In genomic region chr11:1854949-1855885, GRCh38 we compare ENCODE assay signal across 9 cellular contexts. TPM values are rescaled to one million over a fixed set of nuclear protein-coding genes. Genes with fewer than 3 reads are reported as not detected.
A peak's percentile ranks its signal among the peaks of the same experiment; 100 is the strongest.
DNase-seq lines count a peak whose midpoint lies in the region; ATAC-seq and TF ChIP-seq lines count a peak whose summit lies in the region.
"Had no signal": no experiment of that assay in that cellular context is flagged by ENCODE, and none has a peak within 500 bp of the region (broad histone marks: within the 10 kb centered on the region; RNA-seq: fewer than 3 reads in every experiment).

No MANE protein-coding gene starts in this region.

- TF ChIP-seq POLR2A in esophagus muscularis mucosa (IDR thresholded peaks at IDR 0.05; ENCODE audit: low read depth): no peak

- peak overlapping the region; percentile 97 for H3K4me3 Mint-ChIP-seq in activated CD4-positive, alpha-beta T cell treated with anti-CD3 and anti-CD28 coated beads for 36 hours

- TF ChIP-seq CTCF in esophagus muscularis mucosa (IDR thresholded peaks at IDR 0.05): no peak

- intact Hi-C loops in activated CD4-positive, alpha-beta T cell treated with anti-CD3 and anti-CD28 coated beads for 36 hours (cut with DNase I, micrococcal nuclease): loop anchor here (5.0 kb wide), 4 partner anchors 32 to 547 kb away; partner anchors contain the start of genes DUSP8 (in 1 of the 2) and TSSC4 (in 1 of the 2)
- intact Hi-C loops in esophagus muscularis mucosa (cut with DNase I): no loop called here

- POLR2A ChIA-PET in activated CD4-positive, alpha-beta T cell treated with anti-CD3 and anti-CD28 coated beads for 36 hours (lab: Charles Lee): interaction anchor here (1.3 kb wide), 1 partner anchor 21 kb away, joined by 3 read pairs; no protein-coding TSS in a partner anchor

- WGBS in esophagus muscularis mucosa: 78% methylated on average over 24 of the region's 26 CpGs

- H3K9me3 Mint-ChIP-seq in activated CD4-positive, alpha-beta T cell treated with anti-CD3 and anti-CD28 coated beads for 36 hours (ENCODE audit: low read depth): no peaks in the 10 kb centered on the region

- no peaks in the 10 kb centered on the region for H3K36me3 ChIP-seq in esophagus muscularis mucosa

- H3K9me3 ChIP-seq in esophagus muscularis mucosa: no peaks in the 10 kb centered on the region

- peak; percentile 76 for DNase-seq in activated CD4-positive, alpha-beta T cell treated with anti-CD3 and anti-CD28 coated beads for 36 hours
- DNase-seq in activated CD4-positive, alpha-beta T cell treated with anti-CD3 and anti-CD28 coated beads for 4 hours: no peak
- peak; percentile 36 for DNase-seq in activated CD8-positive, alpha-beta memory T cell treated with anti-CD3 and anti-CD28 coated beads, Interleukin-2, amount 50 U/mL, for 4 hours
- peak; percentile 36 for DNase-seq in stimulated activated CD8-positive, alpha-beta memory T cell treated with anti-CD3 and anti-CD28 coated beads, Interleukin-4, amount 100 ng/mL, for 24 hours (ENCODE audit: low read depth)
- DNase-seq in esophagus muscularis mucosa (ENCODE audit: extremely low spot score): no peak
- no peak for DNase-seq in SIG-M5 treated with dmso at 0.1 percent for 504 hours (lab: John Stamatoyannopoulos, UW; ENCODE audit: unreplicated experiment)
- no peak for DNase-seq in NCI-H524 treated with DMSO at 0.1 percent for 48 hours (lab: John Stamatoyannopoulos, UW)

- CTCF ChIA-PET in activated CD4-positive, alpha-beta T cell treated with anti-CD3 and anti-CD28 coated beads for 36 hours (lab: Charles Lee): interaction anchor here (0.9 to 2.5 kb wide), 2 partner anchors 26 to 27 kb away, joined by 5 to 10 read pairs; no protein-coding TSS in a partner anchor

- peak overlapping the region in 1 of 4 donors; percentile 31 for H3K4me3 ChIP-seq in esophagus muscularis mucosa

- H3K27me3 ChIP-seq in esophagus muscularis mucosa: no peaks in the 10 kb centered on the region

- H3K36me3 Mint-ChIP-seq in activated CD4-positive, alpha-beta T cell treated with anti-CD3 and anti-CD28 coated beads for 36 hours (ENCODE audit: low read depth): peaks cover 7% of the 10 kb centered on the region

- TF ChIP-seq EP300 in esophagus muscularis mucosa (IDR thresholded peaks at IDR 0.05): no peak

- peaks cover 0 to 6% (median 0%) of the 10 kb centered on the region in 4 donors for H3K4me1 ChIP-seq in esophagus muscularis mucosa

- H3K27me3 Mint-ChIP-seq in activated CD4-positive, alpha-beta T cell treated with anti-CD3 and anti-CD28 coated beads for 36 hours: no peaks in the 10 kb centered on the region

- ATAC-seq in activated CD4-positive, alpha-beta T cell treated with anti-CD3 and anti-CD28 coated beads for 36 hours: peak; percentile 44
- ATAC-seq in HG02943 (IDR thresholded peaks at IDR 0.05; ENCODE audit: low read depth, unreplicated experiment): peak; percentile 25

- H3K4me1 Mint-ChIP-seq in activated CD4-positive, alpha-beta T cell treated with anti-CD3 and anti-CD28 coated beads for 36 hours: peaks cover 54% of the 10 kb centered on the region

- H3K27ac ChIP-seq in esophagus muscularis mucosa (replicated peaks in 1 of 4): no peak overlapping the region

- H3K27ac Mint-ChIP-seq in activated CD4-positive, alpha-beta T cell treated with anti-CD3 and anti-CD28 coated beads for 36 hours: no peak overlapping the region

RNA-seq across cellular contexts. Expression of gene LSP1, which starts 2.3 kb away (rescaled TPM):
- 100 to 1,000 TPM; 193 to 227 TPM for total RNA-seq in activated CD4-positive, alpha-beta T cell treated with anti-CD3 and anti-CD28 coated beads for 36 hours
- 10 to 100 TPM; 10.3 to 36.5 (median 35.4) TPM for total RNA-seq in esophagus muscularis mucosa

RNA-seq across cellular contexts. Expression of gene TNNI2, which starts 16.4 kb away (rescaled TPM):
- total RNA-seq in activated CD4-positive, alpha-beta T cell treated with anti-CD3 and anti-CD28 coated beads for 36 hours: not detected
- 1 to 10 TPM in 1 of 4 donors, not detected in 3; 4.2 TPM for total RNA-seq in esophagus muscularis mucosa

RNA-seq across cellular contexts. Expression of gene SYT8, which starts 20.4 kb away (rescaled TPM):
- not detected for total RNA-seq in activated CD4-positive, alpha-beta T cell treated with anti-CD3 and anti-CD28 coated beads for 36 hours
- not detected for total RNA-seq in esophagus muscularis mucosa

RNA-seq across cellular contexts. Expression of gene PRR33, which starts 36.5 kb away (rescaled TPM):
- under 1 TPM; 0.07 to 0.09 TPM for total RNA-seq in activated CD4-positive, alpha-beta T cell treated with anti-CD3 and anti-CD28 coated beads for 36 hours
- not detected for total RNA-seq in esophagus muscularis mucosa
- total RNA-seq: bronchial epithelial cell had no signal

Comparison
In these comparisons a context has a peak if more than half of its experiments do, and no peak if none do; other contexts are left out.
1. DNase-seq: peak in activated CD4-positive, alpha-beta T cell treated with anti-CD3 and anti-CD28 coated beads for 36 hours (single experiment), activated CD8-positive, alpha-beta memory T cell treated with anti-CD3 and anti-CD28 coated beads, Interleukin-2, amount 50 U/mL, for 4 hours (single experiment) and stimulated activated CD8-positive, alpha-beta memory T cell treated with anti-CD3 and anti-CD28 coated beads, Interleukin-4, amount 100 ng/mL, for 24 hours (single experiment); none in activated CD4-positive, alpha-beta T cell treated with anti-CD3 and anti-CD28 coated beads for 4 hours (0 of 2), esophagus muscularis mucosa (single experiment), SIG-M5 treated with dmso at 0.1 percent for 504 hours (single experiment) and NCI-H524 treated with DMSO at 0.1 percent for 48 hours (single experiment).
2. RNA of gene LSP1, which starts 2.3 kb away (total RNA-seq): 193 to 227 TPM in activated CD4-positive, alpha-beta T cell treated with anti-CD3 and anti-CD28 coated beads for 36 hours; 10.3 to 36.5 TPM in esophagus muscularis mucosa; every median in the first group is over 4 times any median in the second.